10 cellular contexts compared by ENCODE assay signal in the genomic region with DNA sequence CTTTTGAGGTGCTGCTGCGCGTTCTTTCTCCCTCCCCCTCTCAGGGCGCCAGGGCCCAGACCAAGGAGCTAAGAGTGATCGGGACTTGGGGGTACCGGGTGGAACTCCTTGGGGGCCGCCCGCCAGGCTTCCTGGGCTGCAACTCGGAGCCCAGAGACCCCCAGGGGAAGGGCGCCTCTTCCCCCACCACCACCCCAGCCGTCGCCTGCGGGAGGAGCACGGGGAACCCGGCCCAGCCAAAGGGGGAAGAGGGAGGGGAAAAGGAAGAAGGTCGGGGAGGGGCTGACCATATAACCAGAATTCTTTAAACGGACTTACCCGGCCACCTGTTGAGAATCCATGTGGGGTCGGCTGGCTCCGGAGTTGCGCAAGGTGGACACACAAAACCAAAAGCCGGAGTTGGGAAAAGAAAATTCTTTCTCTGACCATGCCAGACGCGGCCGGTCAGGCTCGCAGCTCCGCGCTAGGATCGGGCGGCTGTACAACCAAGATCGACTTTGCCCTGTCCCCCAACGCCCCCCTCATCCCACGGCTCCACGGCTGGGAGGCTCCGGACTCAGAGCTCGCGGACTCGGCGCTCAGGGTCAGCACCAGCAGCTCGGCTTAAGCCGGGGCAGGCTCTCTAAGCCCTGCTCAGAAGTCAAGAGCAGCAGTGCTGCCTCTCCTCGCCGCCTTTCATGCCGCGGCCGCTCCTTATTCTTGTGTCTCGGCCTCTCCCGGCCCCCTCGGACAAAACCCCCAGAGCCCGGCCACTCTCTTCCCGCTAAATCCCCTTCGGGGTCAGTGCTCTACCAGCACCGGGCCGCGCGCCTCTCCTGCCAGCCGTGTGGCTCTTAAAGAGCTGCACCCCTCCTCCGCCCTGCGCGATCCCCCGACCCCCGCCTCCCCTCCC. TPM values are rescaled to one million over a fixed set of nuclear protein-coding genes. Genes with fewer than 3 reads are reported as not detected.
DNase-seq lines count a peak whose midpoint lies in the region; ATAC-seq and TF ChIP-seq lines count a peak whose summit lies in the region.
"Had no signal": no experiment of that assay in that cellular context is flagged by ENCODE, and none has a peak within 500 bp of the region (broad histone marks: within the 10 kb centered on the region; RNA-seq: fewer than 3 reads in every experiment).

No MANE protein-coding gene starts in this region.

- H3K4me3 ChIP-seq in A673 (ENCODE audit: low read depth, low read length, poor library complexity, severe bottlenecking) = peak overlapping the region; percentile 38
- peak overlapping the region; percentile 33 for H3K4me3 ChIP-seq in GM12875 (ENCODE audit: low read depth, low read length)
- H3K4me3 ChIP-seq: adrenal gland had no signal

- POLR2A ChIA-PET in A673 (lab: Charles Lee; ENCODE audit: low non-redundant PET) = no interaction called here

- intact Hi-C loops in A673 (cut with micrococcal nuclease; ENCODE audit: unreplicated experiment) (no loop called here), left colon (cut with DNase I, micrococcal nuclease) (no loop called here)

- CTCF ChIA-PET in A673 (lab: Charles Lee) = interaction anchor here (1.1 kb wide), 1 partner anchor 456 kb away, joined by 3 read pairs; no protein-coding TSS in a partner anchor

- no peak overlapping the region for H3K27ac ChIP-seq in A673 (ENCODE audit: low read depth, low read length, poor library complexity, severe bottlenecking)
- H3K27ac ChIP-seq: adrenal gland had no signal

- TF ChIP-seq CTCF in A673 (conservative IDR thresholded peaks at IDR 0.05; ENCODE audit: low read depth, low read length) = no peak
- TF ChIP-seq CTCF in GM12875 (IDR thresholded peaks at IDR 0.05; ENCODE audit: borderline replicate concordance, insufficient read depth, low read depth, low read length) = no peak

- H3K9me3 ChIP-seq in A673 (ENCODE audit: low read depth, low read length, poor library complexity, severe bottlenecking) = no peaks in the 10 kb centered on the region
- H3K9me3 ChIP-seq: adrenal gland had no signal

- H3K4me1 ChIP-seq in A673 (ENCODE audit: insufficient read depth, low read length, poor library complexity, severe bottlenecking) = peaks cover 16% of the 10 kb centered on the region

- no peaks in the 10 kb centered on the region for H3K36me3 ChIP-seq in A673 (ENCODE audit: insufficient read depth, low read length, poor library complexity, severe bottlenecking)
- H3K36me3 ChIP-seq: adrenal gland had no signal

- peaks cover 100% of the 10 kb centered on the region for H3K27me3 ChIP-seq in A673 (replicated peaks; ENCODE audit: insufficient read depth, low read depth, low read length, poor library complexity)

- BruUV-seq in A673 (replicated peaks; lab: Mats Ljungman, UMichigan) = no TSS peak

- peak; percentile 66 for ATAC-seq in SK-N-SH treated with all-trans-retinoic acid at 6 μM for 48 hours
- ATAC-seq in left lobe of liver = peak; percentile 46
- ATAC-seq in left colon = no peak
- ATAC-seq in GM19395 (IDR thresholded peaks at IDR 0.05; ENCODE audit: unreplicated experiment) = no peak
- ATAC-seq: naive thymus-derived CD4-positive, alpha-beta T cell had no signal

- DNase-seq in A673 (ENCODE audit: low spot score) = no peak
- no peak for DNase-seq in left lobe of liver (ENCODE audit: low spot score)
- DNase-seq in left colon = no peak
- no peak for DNase-seq in mesenteric fat pad (ENCODE audit: low spot score)
- no peak for DNase-seq in NCI-H2107 treated with DMSO at 0.1 percent for 48 hours (lab: John Stamatoyannopoulos, UW; ENCODE audit: unreplicated experiment)
- DNase-seq: adrenal gland; naive thymus-derived CD4-positive, alpha-beta T cell had no signal

TF ChIP-seq in SK-N-SH treated with all-trans-retinoic acid at 6 μM for 48 hours, 23 proteins besides CTCF, POLR2A, EP300 and RAD21:
- no peak for TF ChIP-seq TSHZ2 (CRISPR knock-in tag; IDR thresholded peaks at IDR 0.05)
TF ChIP-seq in SK-N-SH treated with all-trans-retinoic acid at 6 μM for 48 hours: peak in this region for 0.

RNA-seq across cellular contexts. Expression of gene SIX3, which starts 6.3 kb away (rescaled TPM):
- total RNA-seq in A673 (2021) (0.56 and 0.59 TPM in 2 replicates), left lobe of liver (not detected), left colon (not detected), mesenteric fat pad (not detected)
- total RNA-seq: adrenal gland; naive thymus-derived CD4-positive, alpha-beta T cell had no signal

Comparison
In these comparisons a context has a peak if more than half of its experiments do, and no peak if none do; other contexts are left out.
1. ATAC-seq: peak in SK-N-SH treated with all-trans-retinoic acid at 6 μM for 48 hours (single experiment) and left lobe of liver (single experiment); none in left colon (single experiment) and GM19395 (single experiment).